Comparison of ENCODE assay signal across 32 cellular contexts in the genomic region with DNA sequence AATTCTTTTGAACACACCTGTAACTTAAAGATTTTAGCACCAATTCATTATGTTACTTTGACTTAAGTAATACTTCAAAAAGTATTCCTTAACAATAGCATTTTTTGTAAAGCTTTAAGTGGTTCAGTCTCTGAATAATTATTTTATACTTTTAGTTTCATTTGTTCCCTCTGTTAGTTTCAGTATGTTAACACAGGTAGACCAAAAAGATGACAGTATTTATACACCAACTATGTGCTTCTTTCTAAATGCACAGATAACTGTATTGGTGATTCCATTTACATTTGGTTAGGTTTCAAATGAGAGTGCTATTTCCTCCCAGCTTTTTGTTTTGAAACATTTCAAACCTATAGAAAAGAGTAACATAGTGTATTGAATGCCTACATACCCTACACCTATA. TPM values are rescaled to one million over a fixed set of nuclear protein-coding genes. Genes with fewer than 3 reads are reported as not detected.
DNase-seq lines count a peak whose midpoint lies in the region; ATAC-seq and TF ChIP-seq lines count a peak whose summit lies in the region.
"Had no signal": no experiment of that assay in that cellular context is flagged by ENCODE, and none has a peak within 500 bp of the region (broad histone marks: within the 10 kb centered on the region; RNA-seq: fewer than 3 reads in every experiment).

No MANE protein-coding gene starts in this region.

- peaks cover 37% of the 10 kb centered on the region for H3K36me3 Mint-ChIP-seq in activated naive CD8-positive, alpha-beta T cell
- H3K36me3 Mint-ChIP-seq in activated naive CD8-positive, alpha-beta T cell treated with anti-CD3 and anti-CD28 coated beads, Interleukin-2, amount 50 U/mL, for 24 hours (ENCODE audit: low read depth): peaks cover 38% of the 10 kb centered on the region
- H3K36me3 Mint-ChIP-seq in endothelial cell (ENCODE audit: low read depth, unreplicated experiment): peaks cover 42% of the 10 kb centered on the region

- no peaks in the 10 kb centered on the region for H3K9me3 Mint-ChIP-seq in activated naive CD8-positive, alpha-beta T cell (ENCODE audit: low read depth)
- H3K9me3 Mint-ChIP-seq in activated naive CD8-positive, alpha-beta T cell treated with anti-CD3 and anti-CD28 coated beads, Interleukin-2, amount 50 U/mL, for 24 hours: peaks cover 5% of the 10 kb centered on the region
- peaks cover 4 to 6% of the 10 kb centered on the region in 2 donors for H3K9me3 Mint-ChIP-seq in stimulated activated naive CD8-positive, alpha-beta T cell treated with anti-CD3 and anti-CD28 coated beads, Interleukin-15, amount 100 ng/mL, for 72 hours
- H3K9me3 Mint-ChIP-seq in endothelial cell (ENCODE audit: unreplicated experiment): no peaks in the 10 kb centered on the region
- H3K9me3 Mint-ChIP-seq: dendritic cell treated with granulocyte-macrophage colony-stimulating factor and Interleukin-4, amounts not matched to agents 40 ng/mL and 50 ng/mL, for 4 days; type B pancreatic cell had no signal

- no peaks in the 10 kb centered on the region for H3K27me3 ChIP-seq in BE2C
- H3K27me3 ChIP-seq: esophagus squamous epithelium, heart right ventricle, right lobe of liver, SJSA1 had no signal

- peak overlapping the region; percentile 28 for H3K27ac Mint-ChIP-seq in activated naive CD8-positive, alpha-beta T cell
- no peak overlapping the region for H3K27ac Mint-ChIP-seq in activated naive CD8-positive, alpha-beta T cell treated with anti-CD3 and anti-CD28 coated beads, Interleukin-2, amount 50 U/mL, for 24 hours
- H3K27ac Mint-ChIP-seq in stimulated activated naive CD8-positive, alpha-beta T cell treated with anti-CD3 and anti-CD28 coated beads, Interleukin-15, amount 100 ng/mL, for 72 hours: no peak overlapping the region
- no peak overlapping the region for H3K27ac Mint-ChIP-seq in endothelial cell (ENCODE audit: unreplicated experiment)
- H3K27ac Mint-ChIP-seq: activated naive CD4-positive, alpha-beta T cell treated with anti-CD3 and anti-CD28 coated beads, Interleukin-2, amount 50 U/mL, for 24 hours; B cell; dendritic cell treated with granulocyte-macrophage colony-stimulating factor and Interleukin-4, amounts not matched to agents 40 ng/mL and 50 ng/mL, for 4 days; progenitor cell of endocrine pancreas; type B pancreatic cell; WTC11 had no signal

- H3K27me3 Mint-ChIP-seq in activated naive CD8-positive, alpha-beta T cell: no peaks in the 10 kb centered on the region
- H3K27me3 Mint-ChIP-seq in activated naive CD8-positive, alpha-beta T cell treated with anti-CD3 and anti-CD28 coated beads, Interleukin-2, amount 50 U/mL, for 24 hours: no peaks in the 10 kb centered on the region
- H3K27me3 Mint-ChIP-seq in stimulated activated naive CD8-positive, alpha-beta T cell treated with anti-CD3 and anti-CD28 coated beads, Interleukin-15, amount 100 ng/mL, for 72 hours: no peaks in the 10 kb centered on the region
- peaks cover 6% of the 10 kb centered on the region for H3K27me3 Mint-ChIP-seq in endothelial cell (ENCODE audit: unreplicated experiment)
- H3K27me3 Mint-ChIP-seq: activated naive CD4-positive, alpha-beta T cell treated with anti-CD3 and anti-CD28 coated beads, Interleukin-2, amount 50 U/mL, for 24 hours; B cell; dendritic cell treated with granulocyte-macrophage colony-stimulating factor and Interleukin-4, amounts not matched to agents 40 ng/mL and 50 ng/mL, for 4 days; progenitor cell of endocrine pancreas; type B pancreatic cell had no signal

- H3K9me3 ChIP-seq in BE2C: no peaks in the 10 kb centered on the region
- H3K9me3 ChIP-seq: esophagus squamous epithelium, heart right ventricle, right lobe of liver, SJSA1 had no signal

- DNase-seq in activated naive CD8-positive, alpha-beta T cell treated with anti-CD3 and anti-CD28 coated beads, Interleukin-2, amount 50 U/mL, for 24 hours: no peak
- DNase-seq in stimulated activated naive CD8-positive, alpha-beta T cell treated with anti-CD3 and anti-CD28 coated beads, Interleukin-15, amount 100 ng/mL, for 72 hours: no peak
- no peak for DNase-seq in BE2C
- no peak for DNase-seq in NCI-H2196 (lab: John Stamatoyannopoulos, UW; ENCODE audit: unreplicated experiment)
- DNase-seq in endothelial cell (ENCODE audit: low spot score): no peak
- DNase-seq: activated CD4-positive, alpha-beta T cell treated with anti-CD3 and anti-CD28 coated beads, Interleukin-2, amount 50 U/mL, for 48 hours; activated CD8-positive, alpha-beta memory T cell treated with anti-CD3 and anti-CD28 coated beads, Interleukin-2, amount 50 U/mL, for 48 hours; caudate nucleus; DMS153; esophagus squamous epithelium; foreskin melanocyte; heart right ventricle; KBM-7; mammary epithelial cell; NCI-H1105 treated with DMSO at 0.1 percent for 48 hours; NCI-H2081; NCI-H226; NCI-H69; right lobe of liver; stimulated activated CD4-positive, alpha-beta T cell treated with anti-CD3 and anti-CD28 coated beads, Interleukin-12 subunit alpha, Interleukin-12 subunit beta, amount 100 ng/mL, for 4 hours; stimulated activated CD4-positive, alpha-beta T cell treated with anti-CD3 and anti-CD28 coated beads, Interleukin-4, amount 100 ng/mL, for 1 hour; substantia nigra had no signal

- ATAC-seq in activated naive CD8-positive, alpha-beta T cell treated with anti-CD3 and anti-CD28 coated beads, Interleukin-2, amount 50 U/mL, for 24 hours: no peak
- peak; percentile 48 for ATAC-seq in GM21825 (IDR thresholded peaks at IDR 0.05; ENCODE audit: unreplicated experiment)
- peak; percentile 50 for ATAC-seq in HG03432 (IDR thresholded peaks at IDR 0.05; ENCODE audit: unreplicated experiment)
- ATAC-seq in stimulated activated naive CD8-positive, alpha-beta T cell treated with anti-CD3 and anti-CD28 coated beads, Interleukin-15, amount 100 ng/mL, for 72 hours: peak; percentile 66
- ATAC-seq: heart right ventricle, right lobe of liver, WTC11 had no signal

- peaks cover 2% of the 10 kb centered on the region for H3K4me1 ChIP-seq in BE2C

- peak overlapping the region; percentile 17 for H3K4me3 Mint-ChIP-seq in activated naive CD8-positive, alpha-beta T cell
- H3K4me3 Mint-ChIP-seq in activated naive CD8-positive, alpha-beta T cell treated with anti-CD3 and anti-CD28 coated beads, Interleukin-2, amount 50 U/mL, for 24 hours: no peak overlapping the region
- H3K4me3 Mint-ChIP-seq in stimulated activated naive CD8-positive, alpha-beta T cell treated with anti-CD3 and anti-CD28 coated beads, Interleukin-15, amount 100 ng/mL, for 72 hours: peak overlapping the region in 1 of 2 donors; percentile 18
- no peak overlapping the region for H3K4me3 Mint-ChIP-seq in endothelial cell (ENCODE audit: unreplicated experiment)
- H3K4me3 Mint-ChIP-seq: activated naive CD4-positive, alpha-beta T cell treated with anti-CD3 and anti-CD28 coated beads, Interleukin-2, amount 50 U/mL, for 24 hours; B cell; dendritic cell treated with granulocyte-macrophage colony-stimulating factor and Interleukin-4, amounts not matched to agents 40 ng/mL and 50 ng/mL, for 4 days; type B pancreatic cell; WTC11 had no signal

- no peak overlapping the region for H3K4me3 ChIP-seq in BE2C (ENCODE audit: low read depth, low read length)
- H3K4me3 ChIP-seq: esophagus squamous epithelium, heart right ventricle, right lobe of liver, SJSA1 had no signal

- peaks cover 94% of the 10 kb centered on the region for H3K4me1 Mint-ChIP-seq in activated naive CD8-positive, alpha-beta T cell (ENCODE audit: low read depth)
- peaks cover 86% of the 10 kb centered on the region for H3K4me1 Mint-ChIP-seq in activated naive CD8-positive, alpha-beta T cell treated with anti-CD3 and anti-CD28 coated beads, Interleukin-2, amount 50 U/mL, for 24 hours
- H3K4me1 Mint-ChIP-seq in stimulated activated naive CD8-positive, alpha-beta T cell treated with anti-CD3 and anti-CD28 coated beads, Interleukin-15, amount 100 ng/mL, for 72 hours: peaks cover 98% of the 10 kb centered on the region
- peaks cover 75% of the 10 kb centered on the region for H3K4me1 Mint-ChIP-seq in endothelial cell (ENCODE audit: unreplicated experiment)

- TF ChIP-seq CTCF in BE2C (IDR thresholded peaks at IDR 0.05; ENCODE audit: low read depth, low read length): no peak
- no peak for TF ChIP-seq CTCF in endothelial cell (IDR thresholded peaks at IDR 0.05; ENCODE audit: unreplicated experiment)

- H3K36me3 ChIP-seq in BE2C: peaks cover 8% of the 10 kb centered on the region
- H3K36me3 ChIP-seq: right lobe of liver had no signal

RNA-seq across cellular contexts. Expression of a gene that starts 14.0 kb away (rescaled TPM):
- polyA plus RNA-seq in BE2C (2012; ENCODE audit: insufficient read depth, insufficient read length, low read depth): 92.5 TPM
- 202 TPM for total RNA-seq in endothelial cell (ENCODE audit: unreplicated experiment)
